In genomic region chr1:209411491-209411929, GRCh38 we compare ENCODE assay signal across 10 cellular contexts.
DNase-seq lines count a peak whose midpoint lies in the region; ATAC-seq, FAIRE-seq and TF ChIP-seq lines count a peak whose summit lies in the region.
"Had no signal": no experiment of that assay in that cellular context is flagged by ENCODE, and none has a peak within 500 bp of the region (broad histone marks: within the 10 kb centered on the region; RNA-seq: fewer than 3 reads in every experiment).

No MANE protein-coding gene starts in this region.

- no peak overlapping the region for H3K27ac Mint-ChIP-seq in CD4-positive, alpha-beta T cell

- peaks cover 2% of the 10 kb centered on the region for H3K9me3 Mint-ChIP-seq in CD4-positive, alpha-beta T cell

- H3K9ac ChIP-seq in ES-I3 (ENCODE audit: low read depth, low read length) = peak overlapping the region; percentile 5; the same call in 1 of the 2 replicates

- TF ChIP-seq CTCF in RWPE1 (conservative IDR thresholded peaks at IDR 0.05; ENCODE audit: low read depth) (no peak), foreskin fibroblast (IDR thresholded peaks at IDR 0.05; ENCODE audit: low read depth, low read length) (no peak), pancreas (IDR thresholded peaks at IDR 0.05) (no peak), stomach (IDR thresholded peaks at IDR 0.05) (no peak)
- no peak for TF ChIP-seq CTCF in CD4-positive, alpha-beta T cell (IDR thresholded peaks at IDR 0.05)

- H3K36me3 ChIP-seq in ES-I3 (ENCODE audit: insufficient read depth, low read length) = no peaks in the 10 kb centered on the region
- no peaks in the 10 kb centered on the region for H3K36me3 ChIP-seq in pancreas
- H3K36me3 ChIP-seq in stomach = no peaks in the 10 kb centered on the region
- no peaks in the 10 kb centered on the region for H3K36me3 ChIP-seq in MG63

- H3K27ac ChIP-seq in RWPE1 (peak overlapping the region; percentile 99), pancreas (no peak overlapping the region), stomach (peak overlapping the region in 1 of 5 donors; percentile 4)
- no peak overlapping the region for H3K27ac ChIP-seq in CD4-positive, alpha-beta T cell (ENCODE audit: low read depth, low read length)

- 52 to 55% methylated on average over 3 of the region's 3 CpGs for WGBS in pancreas, 2 donors
- 30 to 53% (median 39%) methylated on average over 3 of the region's 3 CpGs for WGBS in stomach, 5 donors

- peaks cover 47% of the 10 kb centered on the region for H3K27me3 Mint-ChIP-seq in CD4-positive, alpha-beta T cell

- H3K36me3 Mint-ChIP-seq in CD4-positive, alpha-beta T cell (ENCODE audit: low read depth) = no peaks in the 10 kb centered on the region

- FAIRE-seq in pancreas (lab: Jason Lieb, UNC) = no peak

- intact Hi-C loops in pancreas (cut with DNase I) (no loop called here), stomach (cut with DNase I; ENCODE audit: low total_unique reads) (no loop called here)
- intact Hi-C loops in CD4-positive, alpha-beta T cell (cut with DNase I, micrococcal nuclease) = no loop called here

- H3K9me3 ChIP-seq in ES-I3 (ENCODE audit: control insufficient read depth, insufficient read depth, low read length) = no peaks in the 10 kb centered on the region
- no peaks in the 10 kb centered on the region for H3K9me3 ChIP-seq in pancreas
- no peaks in the 10 kb centered on the region for H3K9me3 ChIP-seq in CD4-positive, alpha-beta T cell (ENCODE audit: control insufficient read depth, low read length)
- no peaks in the 10 kb centered on the region for H3K9me3 ChIP-seq in stomach
- H3K9me3 ChIP-seq in MG63 = no peaks in the 10 kb centered on the region

- no peaks in the 10 kb centered on the region for H3K27me3 ChIP-seq in pancreas
- H3K27me3 ChIP-seq in CD4-positive, alpha-beta T cell (ENCODE audit: control insufficient read depth, insufficient read depth, low read length) = peaks cover 12% of the 10 kb centered on the region
- H3K27me3 ChIP-seq in stomach = peaks cover 0 to 8% (median 0%) of the 10 kb centered on the region in 3 donors
- H3K27me3 ChIP-seq in MG63 = no peaks in the 10 kb centered on the region

- TF ChIP-seq EP300 in stomach (IDR thresholded peaks at IDR 0.05) = no peak

- POLR2A ChIA-PET in RWPE1 (lab: Yijun Ruan, JAX; ENCODE audit: low non-redundant PET) = interaction anchor here (2.4 kb wide), 1 partner anchor 17 kb away, joined by 15 read pairs; no protein-coding TSS in a partner anchor
- POLR2A ChIA-PET in CD4-positive, alpha-beta T cell (lab: Charles Lee) = no interaction called here

- peak in 3 of 4 donors; percentile 24 to 81 (median 76) for ATAC-seq in pancreas
- no peak for ATAC-seq in CD4-positive, alpha-beta T cell (ENCODE audit: poor library complexity)
- no peak for ATAC-seq in HG03135 (IDR thresholded peaks at IDR 0.05; ENCODE audit: unreplicated experiment)

- DNase-seq in RWPE1 (ENCODE audit: low spot score) = peak; percentile 86
- peak; percentile 29 to 70 for DNase-seq in foreskin fibroblast
- DNase-seq in pancreas = peak in 1 of 6 donors; percentile 15
- DNase-seq in CD4-positive, alpha-beta T cell = no peak
- no peak for DNase-seq in stomach
- DNase-seq in MG63 = no peak
- DNase-seq: DND-41, NCI-H1092 had no signal

- H3K4me3 Mint-ChIP-seq in CD4-positive, alpha-beta T cell = no peak overlapping the region

- CTCF ChIA-PET in RWPE1 (lab: Yijun Ruan, JAX) = no interaction called here
- CTCF ChIA-PET in CD4-positive, alpha-beta T cell (lab: Charles Lee) = no interaction called here

- TF ChIP-seq POLR2A in stomach (IDR thresholded peaks at IDR 0.05) = no peak

- H3K4me1 ChIP-seq in ES-I3 (ENCODE audit: insufficient read depth, low read length) = peaks cover 37% of the 10 kb centered on the region
- H3K4me1 ChIP-seq in pancreas = no peaks in the 10 kb centered on the region
- H3K4me1 ChIP-seq in stomach = no peaks in the 10 kb centered on the region

- H3K4me3 ChIP-seq in foreskin fibroblast (ENCODE audit: low read depth in 1 of 2, low read length in 2 of 2) (no peak overlapping the region), pancreas (no peak overlapping the region), stomach (no peak overlapping the region), MG63 (no peak overlapping the region)

- no peaks in the 10 kb centered on the region for H3K4me1 Mint-ChIP-seq in CD4-positive, alpha-beta T cell (ENCODE audit: low read depth)

Comparison
In these comparisons a context has a peak if more than half of its experiments do, and no peak if none do; other contexts are left out.
1. DNase-seq: peak in RWPE1 (single experiment) and foreskin fibroblast (2 of 2); none in CD4-positive, alpha-beta T cell (0 of 10), stomach (single experiment) and MG63 (single experiment).
2. ATAC-seq: peak in pancreas (3 of 4); none in CD4-positive, alpha-beta T cell (single experiment) and HG03135 (single experiment).